11 cellular contexts compared by ENCODE assay signal in genomic region chr6:152233547-152234320, GRCh38.
DNase-seq lines count a peak whose midpoint lies in the region; ATAC-seq and TF ChIP-seq lines count a peak whose summit lies in the region.
"Had no signal": no experiment of that assay in that cellular context is flagged by ENCODE, and none has a peak within 500 bp of the region (broad histone marks: within the 10 kb centered on the region; RNA-seq: fewer than 3 reads in every experiment).

No MANE protein-coding gene starts in this region.

- no peak overlapping the region for H3K27ac ChIP-seq in CD8-positive, alpha-beta memory T cell (ENCODE audit: low read depth, low read length)
- H3K27ac ChIP-seq in VCaP, result peak overlapping the region; percentile 1; the same call in 1 of the 2 replicates

- POLR2A ChIA-PET in CD8-positive, alpha-beta memory T cell (lab: Charles Lee), result interaction anchor here (0.8 kb wide), 1 partner anchor 49 kb away, joined by 6 read pairs; no protein-coding TSS in a partner anchor

- peak overlapping the region; percentile 33 for H3K4me3 ChIP-seq in CD8-positive, alpha-beta memory T cell (ENCODE audit: low read length)

- H3K36me3 Mint-ChIP-seq in CD8-positive, alpha-beta memory T cell, result peaks cover 12 to 84% (median 28%) of the 10 kb centered on the region in 3 donors
- peaks cover 61% of the 10 kb centered on the region for H3K36me3 Mint-ChIP-seq in central memory CD8-positive, alpha-beta T cell (ENCODE audit: insufficient read depth)
- H3K36me3 Mint-ChIP-seq in nephron (ENCODE audit: low read depth), result peaks cover 55% of the 10 kb centered on the region
- H3K36me3 Mint-ChIP-seq in stimulated activated memory B cell treated with anti-CD40 and anti-IgM and Interleukin-4, amounts not matched to agents 10 μg/mL and 1 μg/mL and 100 μg/mL, for 72 hours, result peaks cover 44% of the 10 kb centered on the region

- peaks cover 12 to 28% (median 21%) of the 10 kb centered on the region in 3 donors for H3K4me1 Mint-ChIP-seq in CD8-positive, alpha-beta memory T cell
- H3K4me1 Mint-ChIP-seq in central memory CD8-positive, alpha-beta T cell, result no peaks in the 10 kb centered on the region
- H3K4me1 Mint-ChIP-seq in nephron, result peaks cover 13% of the 10 kb centered on the region
- no peaks in the 10 kb centered on the region for H3K4me1 Mint-ChIP-seq in stimulated activated memory B cell treated with anti-CD40 and anti-IgM and Interleukin-4, amounts not matched to agents 10 μg/mL and 1 μg/mL and 100 μg/mL, for 72 hours

- no peaks in the 10 kb centered on the region for H3K27me3 ChIP-seq in CD8-positive, alpha-beta memory T cell (ENCODE audit: insufficient read depth, low read length, poor library complexity, severe bottlenecking)

- H3K27ac Mint-ChIP-seq in CD8-positive, alpha-beta memory T cell, result peak overlapping the region; percentile 37 to 86 (median 71)
- peak overlapping the region; percentile 61 for H3K27ac Mint-ChIP-seq in central memory CD8-positive, alpha-beta T cell (ENCODE audit: low read depth)
- peak overlapping the region in 2 of 3 experiments; percentile 70 to 78 for H3K27ac Mint-ChIP-seq in nephron
- no peak overlapping the region for H3K27ac Mint-ChIP-seq in stimulated activated memory B cell treated with anti-CD40 and anti-IgM and Interleukin-4, amounts not matched to agents 10 μg/mL and 1 μg/mL and 100 μg/mL, for 72 hours

- no peaks in the 10 kb centered on the region for H3K9me3 ChIP-seq in CD8-positive, alpha-beta memory T cell (ENCODE audit: low read length)

- peak; percentile 53 for ATAC-seq in central memory CD8-positive, alpha-beta T cell (replicated peaks; ENCODE audit: extremely low read depth, poor library complexity, severe bottlenecking)
- ATAC-seq in stimulated activated memory B cell treated with anti-CD40 and anti-IgM and Interleukin-4, amounts not matched to agents 10 μg/mL and 1 μg/mL and 100 μg/mL, for 72 hours, result no peak

- TF ChIP-seq CTCF in VCaP (conservative IDR thresholded peaks at IDR 0.05), result no peak
- TF ChIP-seq CTCF in nephron (IDR thresholded peaks at IDR 0.05; ENCODE audit: unreplicated experiment in 3 of 3), result no peak

- H3K4me3 Mint-ChIP-seq in CD8-positive, alpha-beta memory T cell, result peak overlapping the region; percentile 40 to 78 (median 62)
- H3K4me3 Mint-ChIP-seq in central memory CD8-positive, alpha-beta T cell, result no peak overlapping the region
- H3K4me3 Mint-ChIP-seq in nephron, result no peak overlapping the region
- no peak overlapping the region for H3K4me3 Mint-ChIP-seq in stimulated activated memory B cell treated with anti-CD40 and anti-IgM and Interleukin-4, amounts not matched to agents 10 μg/mL and 1 μg/mL and 100 μg/mL, for 72 hours

- no peaks in the 10 kb centered on the region for H3K27me3 Mint-ChIP-seq in CD8-positive, alpha-beta memory T cell
- H3K27me3 Mint-ChIP-seq in central memory CD8-positive, alpha-beta T cell, result no peaks in the 10 kb centered on the region
- no peaks in the 10 kb centered on the region for H3K27me3 Mint-ChIP-seq in nephron (ENCODE audit: low read depth)
- no peaks in the 10 kb centered on the region for H3K27me3 Mint-ChIP-seq in stimulated activated memory B cell treated with anti-CD40 and anti-IgM and Interleukin-4, amounts not matched to agents 10 μg/mL and 1 μg/mL and 100 μg/mL, for 72 hours

- H3K36me3 ChIP-seq in CD8-positive, alpha-beta memory T cell (ENCODE audit: insufficient read depth, low read length), result peaks cover 15% of the 10 kb centered on the region

- peak in 1 of 5 donors; percentile 53 for DNase-seq in CD8-positive, alpha-beta memory T cell
- DNase-seq in central memory CD8-positive, alpha-beta T cell (ENCODE audit: low spot score in 2 of 2), result no peak
- DNase-seq in HCEC 1CT (no peak), NK-92 (lab: John Stamatoyannopoulos, UW; ENCODE audit: unreplicated experiment) (no peak)
- DNase-seq: amniotic stem cell, Calu3, MM.1S, RPMI8226 had no signal

- H3K4me1 ChIP-seq in CD8-positive, alpha-beta memory T cell (ENCODE audit: insufficient read depth, low read length), result peaks cover 18% of the 10 kb centered on the region

- CTCF ChIA-PET in CD8-positive, alpha-beta memory T cell (lab: Charles Lee), result interaction anchor here (1.0 to 1.3 kb wide), 2 partner anchors 13 to 49 kb away, joined by 3 to 6 read pairs; no protein-coding TSS in a partner anchor

- H3K9me3 Mint-ChIP-seq in CD8-positive, alpha-beta memory T cell, result no peaks in the 10 kb centered on the region
- H3K9me3 Mint-ChIP-seq in central memory CD8-positive, alpha-beta T cell, result no peaks in the 10 kb centered on the region
- no peaks in the 10 kb centered on the region for H3K9me3 Mint-ChIP-seq in nephron
- no peaks in the 10 kb centered on the region for H3K9me3 Mint-ChIP-seq in stimulated activated memory B cell treated with anti-CD40 and anti-IgM and Interleukin-4, amounts not matched to agents 10 μg/mL and 1 μg/mL and 100 μg/mL, for 72 hours

Comparison
In these comparisons a context has a peak if more than half of its experiments do, and no peak if none do; other contexts are left out.
1. H3K4me3 Mint-ChIP-seq: peak in CD8-positive, alpha-beta memory T cell (7 of 7); none in central memory CD8-positive, alpha-beta T cell (single experiment), nephron (0 of 3) and stimulated activated memory B cell treated with anti-CD40 and anti-IgM and Interleukin-4, amounts not matched to agents 10 μg/mL and 1 μg/mL and 100 μg/mL, for 72 hours (single experiment).